19 cellular contexts compared by ENCODE assay signal in the genomic region with DNA sequence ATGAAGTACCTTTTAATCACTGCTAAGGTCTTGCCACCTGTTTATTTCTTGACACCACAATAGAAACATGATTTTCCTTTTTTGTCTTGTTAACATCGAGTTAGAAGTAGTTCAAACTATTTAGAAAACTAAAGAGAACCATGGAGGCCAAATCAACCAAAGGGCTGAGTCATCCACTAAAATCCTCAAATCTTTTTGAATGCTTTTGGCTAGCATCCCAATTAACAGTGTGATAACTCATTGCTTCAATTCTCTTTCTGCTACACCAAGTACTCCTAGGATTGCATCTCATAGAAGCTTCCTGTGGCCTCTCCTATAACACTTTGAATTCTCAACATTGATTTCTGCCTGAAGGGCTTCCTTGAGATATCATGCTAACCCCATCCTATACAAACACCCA.
A peak's percentile ranks its signal among the peaks of the same experiment; 100 is the strongest.
DNase-seq lines count a peak whose midpoint lies in the region; ATAC-seq and TF ChIP-seq lines count a peak whose summit lies in the region.
"Had no signal": no experiment of that assay in that cellular context is flagged by ENCODE, and none has a peak within 500 bp of the region (broad histone marks: within the 10 kb centered on the region; RNA-seq: fewer than 3 reads in every experiment).

No MANE protein-coding gene starts in this region.

- no peak for TF ChIP-seq CTCF in osteoblast (IDR thresholded peaks at IDR 0.05; ENCODE audit: extremely low read depth, low read depth, low read length)

- H4K20me1 ChIP-seq in osteoblast (ENCODE audit: insufficient read depth, low read length) = no peaks in the 10 kb centered on the region

- DNase-seq in EH (ENCODE audit: low read depth) = peak; percentile 64
- peak; percentile 79 for DNase-seq in RPMI7951 (ENCODE audit: low read depth)
- peak; percentile 21 for DNase-seq in dermis blood vessel endothelial cell
- DNase-seq in osteoblast (ENCODE audit: insufficient read length, low spot score, missing footprints) = peak; percentile 26
- DNase-seq in NOMO-1 (lab: John Stamatoyannopoulos, UW; ENCODE audit: unreplicated experiment in 2 of 2) = no peak
- no peak for DNase-seq in amniotic stem cell (lab: John Stamatoyannopoulos, UW)
- DNase-seq: ACHN; Calu3; CD4-positive, CD25-positive, alpha-beta regulatory T cell; DMS53; GM23248; NCI-H1436; NCI-H2029 treated with DMSO at 0.1 percent for 48 hours; NCI-H524; SHP77 had no signal

- no peak overlapping the region for H3K4me3 ChIP-seq in osteoblast (ENCODE audit: insufficient read depth, low read length)
- H3K4me3 ChIP-seq: GM23248 had no signal

- no peak overlapping the region for H2AFZ ChIP-seq in osteoblast (ENCODE audit: low read length)
- H2AFZ ChIP-seq: GM23248 had no signal

- H3K9me3 ChIP-seq in osteoblast (ENCODE audit: low read depth, low read length) = no peaks in the 10 kb centered on the region

- ATAC-seq in HG02938 (IDR thresholded peaks at IDR 0.05; ENCODE audit: unreplicated experiment) = no peak
- ATAC-seq: HCT116, SK-N-SH treated with all-trans-retinoic acid at 6 μM for 48 hours had no signal

- H3K4me2 ChIP-seq in osteoblast (ENCODE audit: insufficient read depth, low read length) = no peak overlapping the region

- no peaks in the 10 kb centered on the region for H3K79me2 ChIP-seq in osteoblast (ENCODE audit: insufficient read depth, low read length)

- H3K27ac ChIP-seq in osteoblast (ENCODE audit: low read depth, low read length) = no peak overlapping the region
- H3K27ac ChIP-seq: GM23248, HL-60 had no signal

- peaks cover 24% of the 10 kb centered on the region for H3K4me1 ChIP-seq in osteoblast (ENCODE audit: insufficient read depth, low read length)

- no peaks in the 10 kb centered on the region for H3K27me3 ChIP-seq in osteoblast (ENCODE audit: insufficient read depth, low read length)

- H3K36me3 ChIP-seq in osteoblast (ENCODE audit: insufficient read depth, low read length) = no peaks in the 10 kb centered on the region

Comparison
In these comparisons a context has a peak if more than half of its experiments do, and no peak if none do; other contexts are left out.
1. DNase-seq: peak in EH (single experiment), RPMI7951 (single experiment), dermis blood vessel endothelial cell (single experiment) and osteoblast (single experiment); none in NOMO-1 (0 of 2) and amniotic stem cell (single experiment).